In genomic region chr1:77336730-77337129, GRCh38 we compare ENCODE assay signal across 1 cellular context.
TF ChIP-seq lines count a peak whose summit lies in the region.

No MANE protein-coding gene starts in this region.

TF ChIP-seq in SK-N-SH, 30 proteins besides CTCF, POLR2A, EP300 and RAD21 (continued from another document):
- TF ChIP-seq PBX3 (IDR thresholded peaks at IDR 0.05), result peak; percentile 55; the same call in 1 of the 2 replicates
